Comparison of ENCODE assay signal across 22 cellular contexts in the genomic region with DNA sequence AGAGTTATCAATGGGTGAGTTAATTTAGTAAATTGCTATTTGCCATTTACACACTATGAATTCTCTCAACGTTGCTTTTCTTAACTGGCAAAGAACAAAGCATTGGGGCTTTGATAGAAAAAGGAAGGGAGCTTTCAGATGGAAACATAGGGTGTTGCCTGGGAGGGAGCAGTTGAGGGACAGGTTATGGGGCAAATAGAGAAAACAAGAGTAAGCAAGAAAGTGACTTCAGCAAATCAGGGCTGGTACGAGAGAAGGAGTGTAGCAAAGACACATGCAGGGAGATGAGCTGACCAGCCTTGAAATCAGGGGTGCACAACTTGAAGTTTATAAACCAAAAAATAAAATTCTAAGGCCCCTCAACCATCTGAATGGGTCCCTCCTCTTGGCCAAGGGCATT. TPM values are rescaled to one million over a fixed set of nuclear protein-coding genes. Genes with fewer than 3 reads are reported as not detected.
"Had no signal": no experiment of that assay in that cellular context is flagged by ENCODE, and none has a peak within 500 bp of the region (broad histone marks: within the 10 kb centered on the region; RNA-seq: fewer than 3 reads in every experiment).

No MANE protein-coding gene starts in this region.

- H3K4me1 ChIP-seq: SJSA1 had no signal

- H3K4me3 ChIP-seq: SJSA1, SK-N-MC had no signal

- H3K9me3 ChIP-seq: SJSA1 had no signal

- DNase-seq: Karpas-422, KG1, MV-4-11, NCI-H1048, NCI-H1105, NCI-H1417, NCI-H1436 treated with DMSO at 0.1 percent for 48 hours, NCI-H1694, NCI-H187 treated with DMSO at 0.1 percent for 48 hours, NCI-H2029 treated with DMSO at 0.1 percent for 48 hours, NCI-H2171 treated with DMSO at 0.1 percent for 48 hours, NCI-H345, NCI-H524, NCI-H526 treated with DMSO at 0.1 percent for 48 hours, NCI-H748 treated with DMSO at 0.1 percent for 48 hours, Right ventricle myocardium superior, RPMI8226, SIG-M5 had no signal

- H3K27me3 ChIP-seq: SJSA1 had no signal

- H3K27ac ChIP-seq: HL-60, SJSA1, SK-N-MC had no signal

- H3K36me3 ChIP-seq: SJSA1 had no signal

RNA-seq across cellular contexts. Expression of gene ESR2, which starts 15.7 kb away (rescaled TPM):
- total RNA-seq: M059J had no signal
